ENCODE assay signal across 24 cellular contexts in the genomic region with DNA sequence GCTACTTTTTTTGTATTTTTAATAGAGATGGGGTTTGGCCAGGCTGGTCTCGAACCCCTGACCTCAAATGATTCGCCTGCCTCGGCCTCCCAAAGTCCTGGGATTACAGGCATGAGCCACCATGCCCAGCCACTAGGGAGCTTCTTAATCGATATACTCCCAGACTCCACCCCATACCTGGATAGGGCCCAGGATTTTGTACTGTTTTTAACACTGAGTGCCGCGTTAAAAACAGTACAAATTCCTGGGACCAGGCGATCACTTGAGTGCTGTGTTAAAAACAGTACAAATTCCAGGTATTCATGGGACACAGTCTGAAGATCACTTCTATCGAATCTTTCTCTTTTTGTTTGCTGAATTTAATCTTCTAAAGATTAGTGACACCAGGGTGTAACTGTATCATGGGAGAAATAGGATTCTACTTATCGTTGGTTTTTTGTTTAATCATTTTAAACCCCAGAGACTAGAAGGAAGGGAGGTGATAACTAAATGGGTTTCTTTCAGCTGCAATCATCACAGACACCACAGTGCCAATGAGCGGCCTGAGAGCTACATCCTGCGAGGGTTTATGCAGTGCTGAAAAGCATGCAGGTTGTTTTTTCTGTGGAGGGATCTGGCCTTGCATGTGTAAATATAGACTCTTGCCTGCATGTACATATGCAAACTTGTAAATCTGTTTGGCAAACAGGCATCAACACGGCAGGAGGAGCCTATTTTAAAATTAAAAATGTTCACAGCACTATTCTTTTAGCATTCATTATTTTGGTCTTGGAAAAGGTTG.
"Had no signal": no experiment of that assay in that cellular context is flagged by ENCODE, and none has a peak within 500 bp of the region (broad histone marks: within the 10 kb centered on the region; RNA-seq: fewer than 3 reads in every experiment).

No MANE protein-coding gene starts in this region.

- FAIRE-seq: bronchial epithelial cell had no signal

- H3K9me3 ChIP-seq: gastroesophageal sphincter, ovary, prostate gland, stomach, suprapubic skin, tibial nerve had no signal

- H3K4me3 ChIP-seq: gastroesophageal sphincter, ovary, prostate gland, skin epidermis, stomach, suprapubic skin, tibial nerve had no signal

- DNase-seq: activated B cell treated with CpG ODN at 0.5 μM for 24 hours; activated CD4-positive, alpha-beta T cell treated with anti-CD3 and anti-CD28 coated beads for 36 hours; activated CD4-positive, alpha-beta T cell treated with anti-CD3 and anti-CD28 coated beads, Interleukin-2, amount 50 U/mL, for 48 hours; activated naive CD4-positive, alpha-beta T cell treated with Interleukin-2 at 50 U/mL for 16 hours; activated naive CD8-positive, alpha-beta T cell treated with anti-CD3 and anti-CD28 coated beads, Interleukin-2, amount 10 ng/mL, durations not matched to agents 7 days and 5 days; activated T-cell treated with anti-CD3 and anti-CD28 coated beads, Interleukin-2, amount 50 U/mL, for 48 hours; amniotic stem cell; cerebellar nuclear complex; cortex of kidney; head of caudate nucleus; immature natural killer cell; kidney glomerular epithelial cell; ovary; stimulated activated CD4-positive, alpha-beta T cell treated with anti-CD3 and anti-CD28 coated beads, Interleukin-1b, Interleukin-23, amount 100 ng/mL, for 48 hours; stomach had no signal

- H3K27me3 ChIP-seq: gastroesophageal sphincter, ovary, suprapubic skin, tibial nerve had no signal

- ATAC-seq: activated CD4-positive, alpha-beta T cell treated with anti-CD3 and anti-CD28 coated beads for 36 hours; gastroesophageal sphincter; natural killer cell treated with Interleukin-12 subunit alpha and Interleukin-12 subunit beta and Interleukin-15 and Interleukin-18, amount 100 ng/mL, for 72 hours; stimulated activated memory B cell treated with anti-CD40 and anti-IgM and Interleukin-4, amounts not matched to agents 10 μg/mL and 1 μg/mL and 100 μg/mL, for 72 hours had no signal

- H3K4me1 ChIP-seq: gastroesophageal sphincter, prostate gland, stomach, suprapubic skin had no signal

- H3K27ac ChIP-seq: epithelial cell of prostate, gastroesophageal sphincter, ovary, prostate gland, skin epidermis, stomach, suprapubic skin had no signal

- H3K36me3 ChIP-seq: gastroesophageal sphincter, ovary, prostate gland, stomach, suprapubic skin, tibial nerve had no signal
